Comparison of ENCODE assay signal across 1 cellular context in the genomic region with DNA sequence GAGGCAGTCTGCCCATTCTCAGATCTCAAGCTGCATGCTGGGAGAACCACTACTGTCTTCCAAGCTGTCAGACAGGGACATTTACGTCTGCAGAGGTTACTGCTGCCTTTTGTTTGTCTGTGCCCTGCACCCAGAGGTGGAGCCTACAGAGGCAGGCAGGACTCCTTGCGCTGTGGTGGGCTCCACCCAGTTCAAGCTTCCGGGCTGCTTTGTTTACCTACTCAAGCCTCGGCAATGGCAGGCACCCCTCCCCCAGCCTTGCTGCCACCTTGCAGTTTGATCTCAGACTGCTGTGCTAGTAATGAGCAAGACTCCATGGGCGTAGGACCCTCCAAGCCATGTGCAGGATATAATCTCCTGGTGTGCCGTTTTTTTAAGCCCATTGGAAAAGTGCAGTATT.
A peak's percentile ranks its signal among the peaks of the same experiment; 100 is the strongest.
TF ChIP-seq lines count a peak whose summit lies in the region.
"Not testable (repeated sequence)": the region's sequence is repeated elsewhere in the genome, so short reads cannot be mapped to it uniquely, and the experiment has no call there.

No MANE protein-coding gene starts in this region.

TF ChIP-seq in HepG2, 621 proteins besides CTCF, POLR2A, EP300 and RAD21:
- TF ChIP-seq FOXA3 (CRISPR knock-in tag; IDR thresholded peaks at IDR 0.05), result 0 out of 2 replicates have a peak, but pooled peaks have one; percentile 10
- TF ChIP-seq, protein P1, sequence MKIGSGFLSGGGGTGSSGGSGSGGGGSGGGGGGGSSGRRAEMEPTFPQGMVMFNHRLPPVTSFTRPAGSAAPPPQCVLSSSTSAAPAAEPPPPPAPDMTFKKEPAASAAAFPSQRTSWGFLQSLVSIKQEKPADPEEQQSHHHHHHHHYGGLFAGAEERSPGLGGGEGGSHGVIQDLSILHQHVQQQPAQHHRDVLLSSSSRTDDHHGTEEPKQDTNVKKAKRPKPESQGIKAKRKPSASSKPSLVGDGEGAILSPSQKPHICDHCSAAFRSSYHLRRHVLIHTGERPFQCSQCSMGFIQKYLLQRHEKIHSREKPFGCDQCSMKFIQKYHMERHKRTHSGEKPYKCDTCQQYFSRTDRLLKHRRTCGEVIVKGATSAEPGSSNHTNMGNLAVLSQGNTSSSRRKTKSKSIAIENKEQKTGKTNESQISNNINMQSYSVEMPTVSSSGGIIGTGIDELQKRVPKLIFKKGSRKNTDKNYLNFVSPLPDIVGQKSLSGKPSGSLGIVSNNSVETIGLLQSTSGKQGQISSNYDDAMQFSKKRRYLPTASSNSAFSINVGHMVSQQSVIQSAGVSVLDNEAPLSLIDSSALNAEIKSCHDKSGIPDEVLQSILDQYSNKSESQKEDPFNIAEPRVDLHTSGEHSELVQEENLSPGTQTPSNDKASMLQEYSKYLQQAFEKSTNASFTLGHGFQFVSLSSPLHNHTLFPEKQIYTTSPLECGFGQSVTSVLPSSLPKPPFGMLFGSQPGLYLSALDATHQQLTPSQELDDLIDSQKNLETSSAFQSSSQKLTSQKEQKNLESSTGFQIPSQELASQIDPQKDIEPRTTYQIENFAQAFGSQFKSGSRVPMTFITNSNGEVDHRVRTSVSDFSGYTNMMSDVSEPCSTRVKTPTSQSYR (CRISPR knock-in tag; IDR thresholded peaks at IDR 0.05; ENCODE audit: borderline replicate concordance), result peak; percentile 58
- not testable (repeated sequence) for TF ChIP-seq FOXA1 (IDR thresholded peaks at IDR 0.05)
- TF ChIP-seq FOXA1 (CRISPR knock-in tag; IDR thresholded peaks at IDR 0.05), result 0 out of 2 replicates have a peak, but pooled peaks have one; percentile 8
